Comparison of ENCODE assay signal across 8 cellular contexts in the genomic region with DNA sequence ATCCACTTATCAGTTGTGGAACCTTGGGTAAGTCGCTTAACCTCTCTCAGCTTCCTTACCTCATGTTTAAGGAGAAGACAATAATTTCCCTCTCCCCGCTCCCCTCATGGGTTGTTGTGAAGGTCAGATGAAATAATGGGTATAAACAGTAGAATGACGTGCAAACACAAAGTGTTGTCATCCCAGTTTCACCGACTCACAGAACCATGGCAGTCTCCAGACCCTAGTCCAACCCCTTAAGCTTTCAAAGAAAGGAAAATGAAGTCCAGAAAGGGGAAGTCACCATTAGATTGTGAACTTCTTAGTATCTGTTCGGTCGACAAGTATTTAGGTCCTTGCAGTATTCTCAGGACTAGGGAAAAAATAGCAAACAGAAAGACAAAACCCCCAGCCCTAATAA. TPM values are rescaled to one million over a fixed set of nuclear protein-coding genes. Genes with fewer than 3 reads are reported as not detected.
A peak's percentile ranks its signal among the peaks of the same experiment; 100 is the strongest.
DNase-seq lines count a peak whose midpoint lies in the region; ATAC-seq and TF ChIP-seq lines count a peak whose summit lies in the region.

No MANE protein-coding gene starts in this region.

- no peak overlapping the region for H3K27ac ChIP-seq in WERI-Rb-1
- H3K27ac ChIP-seq in subcutaneous abdominal adipose tissue (ENCODE audit: low read depth, low read length): no peak overlapping the region

- ATAC-seq in HG02852 (IDR thresholded peaks at IDR 0.05; ENCODE audit: unreplicated experiment): no peak

- peak overlapping the region; percentile 85 for H3K4me3 ChIP-seq in WERI-Rb-1 (ENCODE audit: low read depth, low read length)
- peak overlapping the region; percentile 92 for H3K4me3 ChIP-seq in iPS-15b (ENCODE audit: low read depth, low read length)
- H3K4me3 ChIP-seq in subcutaneous abdominal adipose tissue (ENCODE audit: low read depth in 1 of 5, low read length in 5 of 5): peak overlapping the region; percentile 94 to 100 (median 98)

- peaks cover 27% of the 10 kb centered on the region for H3K4me1 Mint-ChIP-seq in activated CD4-positive, alpha-beta T cell treated with anti-CD3 and anti-CD28 coated beads, Interleukin-2, amount 10 ng/mL, durations not matched to agents 7 days and 5 days

- H3K27me3 ChIP-seq in WERI-Rb-1 (ENCODE audit: insufficient read depth, low read depth, severe bottlenecking) (no peaks in the 10 kb centered on the region), iPS-15b (ENCODE audit: control insufficient read depth, insufficient read depth, low read length) (peaks cover 12% of the 10 kb centered on the region), subcutaneous abdominal adipose tissue (ENCODE audit: control insufficient read depth in 5 of 5, insufficient read depth in 4 of 5, low read length in 5 of 5) (no peaks in the 10 kb centered on the region)

- POLR2A ChIA-PET in activated CD4-positive, alpha-beta T cell treated with anti-CD3 and anti-CD28 coated beads, Interleukin-2, amount 10 ng/mL, durations not matched to agents 7 days and 5 days (lab: Charles Lee): no interaction called here

- H3K9me3 ChIP-seq in WERI-Rb-1 (ENCODE audit: severe bottlenecking): no peaks in the 10 kb centered on the region
- H3K9me3 ChIP-seq in iPS-15b (ENCODE audit: control insufficient read depth, insufficient read depth, low read length): no peaks in the 10 kb centered on the region
- H3K9me3 ChIP-seq in subcutaneous abdominal adipose tissue (ENCODE audit: control insufficient read depth in 5 of 5, low read length in 5 of 5): no peaks in the 10 kb centered on the region

- H3K9ac ChIP-seq in iPS-15b (ENCODE audit: low read depth, low read length) (no peak overlapping the region), subcutaneous abdominal adipose tissue (ENCODE audit: low read length in 5 of 5) (peak overlapping the region; percentile 64 to 94 (median 93))

- H3K27me3 Mint-ChIP-seq in activated CD4-positive, alpha-beta T cell treated with anti-CD3 and anti-CD28 coated beads, Interleukin-2, amount 10 ng/mL, durations not matched to agents 7 days and 5 days: no peaks in the 10 kb centered on the region

- H3K36me3 Mint-ChIP-seq in activated CD4-positive, alpha-beta T cell treated with anti-CD3 and anti-CD28 coated beads, Interleukin-2, amount 10 ng/mL, durations not matched to agents 7 days and 5 days (ENCODE audit: low read depth): peaks cover 9% of the 10 kb centered on the region

- no peaks in the 10 kb centered on the region for H3K9me3 Mint-ChIP-seq in activated CD4-positive, alpha-beta T cell treated with anti-CD3 and anti-CD28 coated beads, Interleukin-2, amount 10 ng/mL, durations not matched to agents 7 days and 5 days

- TF ChIP-seq CTCF in WERI-Rb-1 (IDR thresholded peaks at IDR 0.05; ENCODE audit: low read depth, low read length): no peak

- peaks cover 5% of the 10 kb centered on the region for H3K4me1 ChIP-seq in iPS-15b (ENCODE audit: control insufficient read depth, insufficient read depth, low read length)
- peaks cover 5 to 34% (median 25%) of the 10 kb centered on the region in 5 donors for H3K4me1 ChIP-seq in subcutaneous abdominal adipose tissue (ENCODE audit: control insufficient read depth in 5 of 5, insufficient read depth in 5 of 5, low read length in 5 of 5)

- CTCF ChIA-PET in activated CD4-positive, alpha-beta T cell treated with anti-CD3 and anti-CD28 coated beads, Interleukin-2, amount 10 ng/mL, durations not matched to agents 7 days and 5 days (lab: Charles Lee): interaction anchor here (0.8 kb wide), 1 partner anchor 8 kb away, joined by 3 read pairs; no protein-coding TSS in a partner anchor

- H3K27ac Mint-ChIP-seq in activated CD4-positive, alpha-beta T cell treated with anti-CD3 and anti-CD28 coated beads, Interleukin-2, amount 10 ng/mL, durations not matched to agents 7 days and 5 days: peak overlapping the region; percentile 89

- peak overlapping the region; percentile 81 for H3K4me3 Mint-ChIP-seq in activated CD4-positive, alpha-beta T cell treated with anti-CD3 and anti-CD28 coated beads, Interleukin-2, amount 10 ng/mL, durations not matched to agents 7 days and 5 days

- H3K36me3 ChIP-seq in WERI-Rb-1 (peaks cover 42% of the 10 kb centered on the region), iPS-15b (ENCODE audit: control insufficient read depth, insufficient read depth, low read length) (no peaks in the 10 kb centered on the region), subcutaneous abdominal adipose tissue (ENCODE audit: control insufficient read depth in 5 of 5, insufficient read depth in 5 of 5, low read length in 5 of 5) (peaks cover 0 to 19% (median 14%) of the 10 kb centered on the region in 5 donors)

- no peak for DNase-seq in activated CD4-positive, alpha-beta T cell treated with anti-CD3 and anti-CD28 coated beads, Interleukin-2, amount 10 ng/mL, durations not matched to agents 7 days and 5 days
- no peak for DNase-seq in activated CD4-positive, alpha-beta T cell treated with anti-CD3 and anti-CD28 coated beads for 1 hour
- DNase-seq in WERI-Rb-1: no peak
- no peak for DNase-seq in SK-N-DZ (ENCODE audit: low spot score)
- no peak for DNase-seq in NCI-H510A treated with DMSO at 0.1 percent for 48 hours (lab: John Stamatoyannopoulos, UW)

RNA-seq across cellular contexts. Expression of a gene that starts 1.1 kb away (rescaled TPM):
- 10 to 100 TPM; 41.3 to 61.0 TPM for total RNA-seq in activated CD4-positive, alpha-beta T cell treated with anti-CD3 and anti-CD28 coated beads, Interleukin-2, amount 10 ng/mL, durations not matched to agents 7 days and 5 days
- 43.7 and 52.4 TPM in 2 replicates for polyA plus RNA-seq in SK-N-DZ (2014; cell fraction: cytosol; rRNA removed)
- 21.0 and 33.7 TPM in 2 replicates for polyA plus RNA-seq in SK-N-DZ (2014; cell fraction: nucleus; rRNA removed)

RNA-seq across cellular contexts. Expression of a gene that starts 2.1 kb away (rescaled TPM):
- 10 to 100 TPM; 30.8 to 34.0 TPM for total RNA-seq in activated CD4-positive, alpha-beta T cell treated with anti-CD3 and anti-CD28 coated beads, Interleukin-2, amount 10 ng/mL, durations not matched to agents 7 days and 5 days
- 49.8 and 51.3 TPM in 2 replicates for polyA plus RNA-seq in SK-N-DZ (2014; cell fraction: cytosol; rRNA removed)
- polyA plus RNA-seq in SK-N-DZ (2014; cell fraction: nucleus; rRNA removed): 78.6 and 82.4 TPM in 2 replicates

RNA-seq across cellular contexts. Expression of a gene that starts 5.3 kb away (rescaled TPM):
- total RNA-seq in activated CD4-positive, alpha-beta T cell treated with anti-CD3 and anti-CD28 coated beads, Interleukin-2, amount 10 ng/mL, durations not matched to agents 7 days and 5 days: under 1 TPM in 1 of 2 experiments, not detected in 1; 0.50 TPM
- 0.30 and 0.85 TPM in 2 replicates for polyA plus RNA-seq in SK-N-DZ (2014; cell fraction: cytosol; rRNA removed)
- polyA plus RNA-seq in SK-N-DZ (2014; cell fraction: nucleus; rRNA removed): not detected in 2 replicates

RNA-seq across cellular contexts. Expression of a gene that starts 26.6 kb away (rescaled TPM):
- total RNA-seq in activated CD4-positive, alpha-beta T cell treated with anti-CD3 and anti-CD28 coated beads, Interleukin-2, amount 10 ng/mL, durations not matched to agents 7 days and 5 days: under 1 TPM; 0.02 to 0.05 TPM
- 52.8 and 57.8 TPM in 2 replicates for polyA plus RNA-seq in SK-N-DZ (2014; cell fraction: cytosol; rRNA removed)
- 24.5 and 43.5 TPM in 2 replicates for polyA plus RNA-seq in SK-N-DZ (2014; cell fraction: nucleus; rRNA removed)

RNA-seq across cellular contexts. Expression of a gene that starts 34.9 kb away (rescaled TPM):
- total RNA-seq in activated CD4-positive, alpha-beta T cell treated with anti-CD3 and anti-CD28 coated beads, Interleukin-2, amount 10 ng/mL, durations not matched to agents 7 days and 5 days: 100 to 1,000 TPM; 235 to 273 TPM
- 313 and 427 TPM in 2 replicates for polyA plus RNA-seq in SK-N-DZ (2014; cell fraction: cytosol; rRNA removed)
- 175 and 241 TPM in 2 replicates for polyA plus RNA-seq in SK-N-DZ (2014; cell fraction: nucleus; rRNA removed)
